ENCODE assay signal across 24 cellular contexts in the genomic region with DNA sequence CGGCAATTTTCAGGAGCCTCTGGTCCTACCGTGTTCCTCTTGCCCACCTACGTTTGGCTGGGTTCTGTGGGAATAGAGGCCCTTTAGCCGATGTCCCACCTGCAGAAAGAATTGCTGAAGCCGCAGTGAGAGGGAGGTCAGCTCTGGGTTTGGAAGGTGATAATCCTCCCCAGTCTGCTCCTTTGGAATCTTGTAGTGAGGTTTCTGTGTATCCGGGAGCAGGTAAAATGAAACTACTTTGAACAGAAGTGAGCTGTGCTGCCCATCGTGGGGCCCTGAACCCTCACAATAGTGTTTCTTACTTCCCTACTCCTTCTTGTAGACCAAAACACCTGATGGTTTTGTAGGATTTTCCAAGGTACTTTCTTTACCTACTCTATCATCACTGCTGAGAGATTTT.
"Had no signal": no experiment of that assay in that cellular context is flagged by ENCODE, and none has a peak within 500 bp of the region (broad histone marks: within the 10 kb centered on the region; RNA-seq: fewer than 3 reads in every experiment).

No MANE protein-coding gene starts in this region.

- H3K27me3 Mint-ChIP-seq: activated CD4-positive, alpha-beta T cell treated with anti-CD3 and anti-CD28 coated beads for 36 hours; activated CD8-positive, alpha-beta memory T cell treated with anti-CD3 and anti-CD28 coated beads, Interleukin-2, amount 10 ng/mL, durations not matched to agents 7 days and 5 days; activated CD8-positive, alpha-beta T cell treated with anti-CD3 and anti-CD28 coated beads for 36 hours; activated naive CD4-positive, alpha-beta T cell treated with anti-CD3 and anti-CD28 coated beads, Interleukin-2, amount 10 ng/mL, durations not matched to agents 7 days and 5 days had no signal

- H3K27ac ChIP-seq: heart right ventricle, sigmoid colon, thoracic aorta, upper lobe of left lung had no signal

- H3K4me1 ChIP-seq: heart right ventricle had no signal

- H3K27me3 ChIP-seq: heart right ventricle, sigmoid colon, upper lobe of left lung had no signal

- H3K4me1 Mint-ChIP-seq: activated CD4-positive, alpha-beta T cell treated with anti-CD3 and anti-CD28 coated beads for 36 hours; activated CD8-positive, alpha-beta memory T cell treated with anti-CD3 and anti-CD28 coated beads, Interleukin-2, amount 10 ng/mL, durations not matched to agents 7 days and 5 days; activated naive CD4-positive, alpha-beta T cell treated with anti-CD3 and anti-CD28 coated beads, Interleukin-2, amount 10 ng/mL, durations not matched to agents 7 days and 5 days; memory B cell; nephron progenitor cell; stimulated activated naive B cell treated with anti-CD40 and anti-IgM and Interleukin-4, amounts not matched to agents 10 μg/mL and 1 μg/mL and 100 μg/mL, for 72 hours; WTC11 had no signal

- H3K9me3 Mint-ChIP-seq: activated naive CD4-positive, alpha-beta T cell treated with anti-CD3 and anti-CD28 coated beads, Interleukin-2, amount 10 ng/mL, durations not matched to agents 7 days and 5 days; memory B cell; nephron progenitor cell; WTC11 had no signal

- H3K36me3 Mint-ChIP-seq: activated CD8-positive, alpha-beta memory T cell treated with anti-CD3 and anti-CD28 coated beads, Interleukin-2, amount 10 ng/mL, durations not matched to agents 7 days and 5 days; memory B cell; stimulated activated naive B cell treated with anti-CD40 and anti-IgM and Interleukin-4, amounts not matched to agents 10 μg/mL and 1 μg/mL and 100 μg/mL, for 72 hours; WTC11 had no signal

- H3K4me3 Mint-ChIP-seq: activated CD4-positive, alpha-beta T cell treated with anti-CD3 and anti-CD28 coated beads for 36 hours; activated CD8-positive, alpha-beta memory T cell treated with anti-CD3 and anti-CD28 coated beads, Interleukin-2, amount 10 ng/mL, durations not matched to agents 7 days and 5 days; activated CD8-positive, alpha-beta T cell treated with anti-CD3 and anti-CD28 coated beads for 36 hours; activated naive CD4-positive, alpha-beta T cell treated with anti-CD3 and anti-CD28 coated beads, Interleukin-2, amount 10 ng/mL, durations not matched to agents 7 days and 5 days; endodermal cell; memory B cell; nephron progenitor cell; stimulated activated naive B cell treated with anti-CD40 and anti-IgM and Interleukin-4, amounts not matched to agents 10 μg/mL and 1 μg/mL and 100 μg/mL, for 72 hours; WTC11 had no signal

- DNase-seq: activated CD4-positive, alpha-beta T cell treated with anti-CD3 and anti-CD28 coated beads for 36 hours; activated CD8-positive, alpha-beta memory T cell treated with anti-CD3 and anti-CD28 coated beads, Interleukin-2, amount 10 ng/mL, durations not matched to agents 7 days and 5 days; activated CD8-positive, alpha-beta T cell treated with anti-CD3 and anti-CD28 coated beads for 36 hours; activated effector memory CD4-positive, alpha-beta T cell treated with anti-CD3 and anti-CD28 coated beads, Interleukin-2, amount 50 U/mL, for 16 hours; activated naive CD4-positive, alpha-beta T cell treated with anti-CD3 and anti-CD28 coated beads, Interleukin-2, amount 10 ng/mL, durations not matched to agents 7 days and 5 days; activated T-cell treated with anti-CD3 and anti-CD28 coated beads for 4 hours; amygdala; cortex of kidney; endodermal cell; heart right ventricle; islet precursor cell; left cardiac atrium; mucosa of descending colon; nephron progenitor cell; posterior cingulate gyrus; stimulated activated CD4-positive, alpha-beta T cell treated with anti-CD3 and anti-CD28 coated beads, Interleukin-2, amount 100 ng/mL, for 48 hours; stimulated activated CD8-positive, alpha-beta memory T cell treated with anti-CD3 and anti-CD28 coated beads, Interleukin-4, amount 100 ng/mL, for 48 hours; stimulated activated naive B cell treated with anti-CD40 and anti-IgM and Interleukin-4, amounts not matched to agents 10 μg/mL and 1 μg/mL and 100 μg/mL, for 72 hours; T1000; upper lobe of left lung had no signal

- H3K36me3 ChIP-seq: heart right ventricle, sigmoid colon, thoracic aorta, upper lobe of left lung had no signal

- H3K4me3 ChIP-seq: heart right ventricle, mucosa of descending colon, sigmoid colon, thoracic aorta, upper lobe of left lung had no signal

- ATAC-seq: activated CD4-positive, alpha-beta T cell treated with anti-CD3 and anti-CD28 coated beads for 36 hours; activated CD8-positive, alpha-beta memory T cell treated with anti-CD3 and anti-CD28 coated beads, Interleukin-2, amount 10 ng/mL, durations not matched to agents 7 days and 5 days; activated CD8-positive, alpha-beta T cell treated with anti-CD3 and anti-CD28 coated beads for 36 hours; left cardiac atrium; mucosa of descending colon; stimulated activated naive B cell treated with anti-CD40 and anti-IgM and Interleukin-4, amounts not matched to agents 10 μg/mL and 1 μg/mL and 100 μg/mL, for 72 hours; WTC11 had no signal

- H3K9me3 ChIP-seq: heart right ventricle, mucosa of descending colon, sigmoid colon, thoracic aorta, upper lobe of left lung had no signal

- H3K27ac Mint-ChIP-seq: activated CD4-positive, alpha-beta T cell treated with anti-CD3 and anti-CD28 coated beads for 36 hours; activated CD8-positive, alpha-beta memory T cell treated with anti-CD3 and anti-CD28 coated beads, Interleukin-2, amount 10 ng/mL, durations not matched to agents 7 days and 5 days; activated CD8-positive, alpha-beta T cell treated with anti-CD3 and anti-CD28 coated beads for 36 hours; activated naive CD4-positive, alpha-beta T cell treated with anti-CD3 and anti-CD28 coated beads, Interleukin-2, amount 10 ng/mL, durations not matched to agents 7 days and 5 days; endodermal cell; memory B cell; nephron progenitor cell; stimulated activated naive B cell treated with anti-CD40 and anti-IgM and Interleukin-4, amounts not matched to agents 10 μg/mL and 1 μg/mL and 100 μg/mL, for 72 hours; WTC11 had no signal
